Comparison of ENCODE assay signal across 22 cellular contexts in genomic region chr16:86110134-86110533, GRCh38.
DNase-seq lines count a peak whose midpoint lies in the region; ATAC-seq, FAIRE-seq and TF ChIP-seq lines count a peak whose summit lies in the region.
"Had no signal": no experiment of that assay in that cellular context is flagged by ENCODE, and none has a peak within 500 bp of the region (broad histone marks: within the 10 kb centered on the region; RNA-seq: fewer than 3 reads in every experiment).

No MANE protein-coding gene starts in this region.

- POLR2A ChIA-PET in activated CD8-positive, alpha-beta T cell treated with anti-CD3 and anti-CD28 coated beads, Interleukin-2, amount 10 ng/mL, durations not matched to agents 7 days and 5 days (lab: Charles Lee): no interaction called here

- FAIRE-seq in D721Med (lab: Jason Lieb, UNC): no peak
- FAIRE-seq: A549, GM12878, GM12892, GM18507 had no signal

- no peak for TF ChIP-seq CTCF in D721Med (IDR thresholded peaks at IDR 0.05; ENCODE audit: insufficient read depth, missing control alignments)

- H3K27ac Mint-ChIP-seq in activated CD8-positive, alpha-beta T cell treated with anti-CD3 and anti-CD28 coated beads, Interleukin-2, amount 10 ng/mL, durations not matched to agents 7 days and 5 days: no peak overlapping the region
- H3K27ac Mint-ChIP-seq: B cell; CD4-positive, alpha-beta T cell; CD8-positive, alpha-beta T cell had no signal

- no peak overlapping the region for H3K4me3 Mint-ChIP-seq in activated CD8-positive, alpha-beta T cell treated with anti-CD3 and anti-CD28 coated beads, Interleukin-2, amount 10 ng/mL, durations not matched to agents 7 days and 5 days
- H3K4me3 Mint-ChIP-seq: B cell; CD4-positive, alpha-beta T cell; CD8-positive, alpha-beta T cell had no signal

- no peaks in the 10 kb centered on the region for H3K36me3 Mint-ChIP-seq in activated CD8-positive, alpha-beta T cell treated with anti-CD3 and anti-CD28 coated beads, Interleukin-2, amount 10 ng/mL, durations not matched to agents 7 days and 5 days (ENCODE audit: low read depth)
- H3K36me3 Mint-ChIP-seq: CD8-positive, alpha-beta T cell had no signal

- no peaks in the 10 kb centered on the region for H3K27me3 Mint-ChIP-seq in activated CD8-positive, alpha-beta T cell treated with anti-CD3 and anti-CD28 coated beads, Interleukin-2, amount 10 ng/mL, durations not matched to agents 7 days and 5 days (ENCODE audit: low read depth)
- H3K27me3 Mint-ChIP-seq: CD4-positive, alpha-beta T cell had no signal

- ATAC-seq in activated CD8-positive, alpha-beta T cell treated with anti-CD3 and anti-CD28 coated beads, Interleukin-2, amount 10 ng/mL, durations not matched to agents 7 days and 5 days: no peak
- ATAC-seq: A549; CD8-positive, alpha-beta T cell; GM12878 had no signal

- H3K9me3 Mint-ChIP-seq in activated CD8-positive, alpha-beta T cell treated with anti-CD3 and anti-CD28 coated beads, Interleukin-2, amount 10 ng/mL, durations not matched to agents 7 days and 5 days (ENCODE audit: insufficient read depth): no peaks in the 10 kb centered on the region
- H3K9me3 Mint-ChIP-seq: CD4-positive, alpha-beta T cell; CD8-positive, alpha-beta T cell had no signal

- DNase-seq in activated effector memory CD4-positive, alpha-beta T cell treated with anti-CD3 and anti-CD28 coated beads, Interleukin-2, amount 50 U/mL, for 16 hours: peak; percentile 13
- no peak for DNase-seq in activated effector memory CD4-positive, alpha-beta T cell treated with Interleukin-2 at 50 U/mL for 16 hours
- DNase-seq in mesenteric fat pad (ENCODE audit: low spot score): peak; percentile 53
- DNase-seq in D721Med (ENCODE audit: insufficient read length, low spot score): no peak
- DNase-seq in activated CD8-positive, alpha-beta T cell treated with anti-CD3 and anti-CD28 coated beads, Interleukin-2, amount 10 ng/mL, durations not matched to agents 7 days and 5 days: no peak
- DNase-seq: AML-193; Caco-2; Calu3; CD4-positive, alpha-beta T cell; CD8-positive, alpha-beta T cell; DMS 273 treated with DMSO at 0.1 percent for 48 hours; DMS153; DMS53; DMS79; DND-41; EL; GDM1 had no signal

- CTCF ChIA-PET in activated CD8-positive, alpha-beta T cell treated with anti-CD3 and anti-CD28 coated beads, Interleukin-2, amount 10 ng/mL, durations not matched to agents 7 days and 5 days (lab: Charles Lee): no interaction called here

- H3K4me1 Mint-ChIP-seq in activated CD8-positive, alpha-beta T cell treated with anti-CD3 and anti-CD28 coated beads, Interleukin-2, amount 10 ng/mL, durations not matched to agents 7 days and 5 days (ENCODE audit: low read depth): no peaks in the 10 kb centered on the region
- H3K4me1 Mint-ChIP-seq: B cell had no signal

Comparison
In these comparisons a context has a peak if more than half of its experiments do, and no peak if none do; other contexts are left out.
1. DNase-seq: peak in activated effector memory CD4-positive, alpha-beta T cell treated with anti-CD3 and anti-CD28 coated beads, Interleukin-2, amount 50 U/mL, for 16 hours (single experiment) and mesenteric fat pad (single experiment); none in activated effector memory CD4-positive, alpha-beta T cell treated with Interleukin-2 at 50 U/mL for 16 hours (single experiment), D721Med (single experiment) and activated CD8-positive, alpha-beta T cell treated with anti-CD3 and anti-CD28 coated beads, Interleukin-2, amount 10 ng/mL, durations not matched to agents 7 days and 5 days (single experiment).